ENCODE assay signal across 1 cellular context in genomic region chr14:68874746-68875155, GRCh38.
TF ChIP-seq lines count a peak whose summit lies in the region.

No MANE protein-coding gene starts in this region.

TF ChIP-seq in GM23338, 12 proteins besides CTCF, POLR2A, EP300 and RAD21 (continued from another document):
- TF ChIP-seq, protein P1, sequence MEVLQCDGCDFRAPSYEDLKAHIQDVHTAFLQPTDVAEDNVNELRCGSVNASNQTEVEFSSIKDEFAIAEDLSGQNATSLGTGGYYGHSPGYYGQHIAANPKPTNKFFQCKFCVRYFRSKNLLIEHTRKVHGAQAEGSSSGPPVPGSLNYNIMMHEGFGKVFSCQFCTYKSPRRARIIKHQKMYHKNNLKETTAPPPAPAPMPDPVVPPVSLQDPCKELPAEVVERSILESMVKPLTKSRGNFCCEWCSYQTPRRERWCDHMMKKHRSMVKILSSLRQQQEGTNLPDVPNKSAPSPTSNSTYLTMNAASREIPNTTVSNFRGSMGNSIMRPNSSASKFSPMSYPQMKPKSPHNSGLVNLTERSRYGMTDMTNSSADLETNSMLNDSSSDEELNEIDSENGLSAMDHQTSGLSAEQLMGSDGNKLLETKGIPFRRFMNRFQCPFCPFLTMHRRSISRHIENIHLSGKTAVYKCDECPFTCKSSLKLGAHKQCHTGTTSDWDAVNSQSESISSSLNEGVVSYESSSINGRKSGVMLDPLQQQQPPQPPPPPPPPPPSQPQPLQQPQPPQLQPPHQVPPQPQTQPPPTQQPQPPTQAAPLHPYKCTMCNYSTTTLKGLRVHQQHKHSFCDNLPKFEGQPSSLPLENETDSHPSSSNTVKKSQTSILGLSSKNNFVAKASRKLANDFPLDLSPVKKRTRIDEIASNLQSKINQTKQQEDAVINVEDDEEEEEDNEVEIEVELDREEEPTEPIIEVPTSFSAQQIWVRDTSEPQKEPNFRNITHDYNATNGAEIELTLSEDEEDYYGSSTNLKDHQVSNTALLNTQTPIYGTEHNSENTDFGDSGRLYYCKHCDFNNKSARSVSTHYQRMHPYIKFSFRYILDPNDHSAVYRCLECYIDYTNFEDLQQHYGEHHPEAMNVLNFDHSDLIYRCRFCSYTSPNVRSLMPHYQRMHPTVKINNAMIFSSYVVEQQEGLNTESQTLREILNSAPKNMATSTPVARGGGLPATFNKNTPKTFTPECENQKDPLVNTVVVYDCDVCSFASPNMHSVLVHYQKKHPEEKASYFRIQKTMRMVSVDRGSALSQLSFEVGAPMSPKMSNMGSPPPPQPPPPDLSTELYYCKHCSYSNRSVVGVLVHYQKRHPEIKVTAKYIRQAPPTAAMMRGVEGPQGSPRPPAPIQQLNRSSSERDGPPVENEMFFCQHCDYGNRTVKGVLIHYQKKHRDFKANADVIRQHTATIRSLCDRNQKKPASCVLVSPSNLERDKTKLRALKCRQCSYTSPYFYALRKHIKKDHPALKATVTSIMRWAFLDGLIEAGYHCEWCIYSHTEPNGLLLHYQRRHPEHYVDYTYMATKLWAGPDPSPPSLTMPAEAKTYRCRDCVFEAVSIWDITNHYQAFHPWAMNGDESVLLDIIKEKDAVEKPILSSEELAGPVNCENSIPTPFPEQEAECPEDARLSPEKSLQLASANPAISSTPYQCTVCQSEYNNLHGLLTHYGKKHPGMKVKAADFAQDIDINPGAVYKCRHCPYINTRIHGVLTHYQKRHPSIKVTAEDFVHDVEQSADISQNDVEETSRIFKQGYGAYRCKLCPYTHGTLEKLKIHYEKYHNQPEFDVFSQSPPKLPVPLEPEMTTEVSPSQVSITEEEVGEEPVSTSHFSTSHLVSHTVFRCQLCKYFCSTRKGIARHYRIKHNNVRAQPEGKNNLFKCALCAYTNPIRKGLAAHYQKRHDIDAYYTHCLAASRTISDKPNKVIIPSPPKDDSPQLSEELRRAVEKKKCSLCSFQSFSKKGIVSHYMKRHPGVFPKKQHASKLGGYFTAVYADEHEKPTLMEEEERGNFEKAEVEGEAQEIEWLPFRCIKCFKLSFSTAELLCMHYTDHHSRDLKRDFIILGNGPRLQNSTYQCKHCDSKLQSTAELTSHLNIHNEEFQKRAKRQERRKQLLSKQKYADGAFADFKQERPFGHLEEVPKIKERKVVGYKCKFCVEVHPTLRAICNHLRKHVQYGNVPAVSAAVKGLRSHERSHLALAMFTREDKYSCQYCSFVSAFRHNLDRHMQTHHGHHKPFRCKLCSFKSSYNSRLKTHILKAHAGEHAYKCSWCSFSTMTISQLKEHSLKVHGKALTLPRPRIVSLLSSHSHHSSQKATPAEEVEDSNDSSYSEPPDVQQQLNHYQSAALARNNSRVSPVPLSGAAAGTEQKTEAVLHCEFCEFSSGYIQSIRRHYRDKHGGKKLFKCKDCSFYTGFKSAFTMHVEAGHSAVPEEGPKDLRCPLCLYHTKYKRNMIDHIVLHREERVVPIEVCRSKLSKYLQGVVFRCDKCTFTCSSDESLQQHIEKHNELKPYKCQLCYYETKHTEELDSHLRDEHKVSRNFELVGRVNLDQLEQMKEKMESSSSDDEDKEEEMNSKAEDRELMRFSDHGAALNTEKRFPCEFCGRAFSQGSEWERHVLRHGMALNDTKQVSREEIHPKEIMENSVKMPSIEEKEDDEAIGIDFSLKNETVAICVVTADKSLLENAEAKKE (CRISPR knock-in tag; IDR thresholded peaks at IDR 0.05): no peak
- TF ChIP-seq JUNB (IDR thresholded peaks at IDR 0.05; ENCODE audit: unreplicated experiment): no peak
- no peak for TF ChIP-seq ZNF114 (CRISPR knock-in tag; IDR thresholded peaks at IDR 0.05)
- TF ChIP-seq CREB1 (CRISPR knock-in tag; IDR thresholded peaks at IDR 0.05; ENCODE audit: low read depth): no peak
- no peak for TF ChIP-seq ZNF331 (CRISPR knock-in tag; IDR thresholded peaks at IDR 0.05; ENCODE audit: low read depth)
- no peak for TF ChIP-seq REST (IDR thresholded peaks at IDR 0.05; ENCODE audit: unreplicated experiment)
- no peak for TF ChIP-seq NANOG (IDR thresholded peaks at IDR 0.05; ENCODE audit: borderline replicate concordance)
- TF ChIP-seq STAT1 (IDR thresholded peaks at IDR 0.05; ENCODE audit: unreplicated experiment): no peak
- no peak for TF ChIP-seq EZH2 (IDR thresholded peaks at IDR 0.05; ENCODE audit: low read depth, unreplicated experiment)
- TF ChIP-seq, protein P2, sequence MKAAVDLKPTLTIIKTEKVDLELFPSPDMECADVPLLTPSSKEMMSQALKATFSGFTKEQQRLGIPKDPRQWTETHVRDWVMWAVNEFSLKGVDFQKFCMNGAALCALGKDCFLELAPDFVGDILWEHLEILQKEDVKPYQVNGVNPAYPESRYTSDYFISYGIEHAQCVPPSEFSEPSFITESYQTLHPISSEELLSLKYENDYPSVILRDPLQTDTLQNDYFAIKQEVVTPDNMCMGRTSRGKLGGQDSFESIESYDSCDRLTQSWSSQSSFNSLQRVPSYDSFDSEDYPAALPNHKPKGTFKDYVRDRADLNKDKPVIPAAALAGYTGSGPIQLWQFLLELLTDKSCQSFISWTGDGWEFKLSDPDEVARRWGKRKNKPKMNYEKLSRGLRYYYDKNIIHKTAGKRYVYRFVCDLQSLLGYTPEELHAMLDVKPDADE (IDR thresholded peaks at IDR 0.05): no peak
- no peak for TF ChIP-seq POLR2AphosphoS5 (IDR thresholded peaks at IDR 0.05; ENCODE audit: low read depth)
TF ChIP-seq in GM23338: peak in this region for 0.
